Comparison of ENCODE assay signal across 8 cellular contexts in the genomic region with DNA sequence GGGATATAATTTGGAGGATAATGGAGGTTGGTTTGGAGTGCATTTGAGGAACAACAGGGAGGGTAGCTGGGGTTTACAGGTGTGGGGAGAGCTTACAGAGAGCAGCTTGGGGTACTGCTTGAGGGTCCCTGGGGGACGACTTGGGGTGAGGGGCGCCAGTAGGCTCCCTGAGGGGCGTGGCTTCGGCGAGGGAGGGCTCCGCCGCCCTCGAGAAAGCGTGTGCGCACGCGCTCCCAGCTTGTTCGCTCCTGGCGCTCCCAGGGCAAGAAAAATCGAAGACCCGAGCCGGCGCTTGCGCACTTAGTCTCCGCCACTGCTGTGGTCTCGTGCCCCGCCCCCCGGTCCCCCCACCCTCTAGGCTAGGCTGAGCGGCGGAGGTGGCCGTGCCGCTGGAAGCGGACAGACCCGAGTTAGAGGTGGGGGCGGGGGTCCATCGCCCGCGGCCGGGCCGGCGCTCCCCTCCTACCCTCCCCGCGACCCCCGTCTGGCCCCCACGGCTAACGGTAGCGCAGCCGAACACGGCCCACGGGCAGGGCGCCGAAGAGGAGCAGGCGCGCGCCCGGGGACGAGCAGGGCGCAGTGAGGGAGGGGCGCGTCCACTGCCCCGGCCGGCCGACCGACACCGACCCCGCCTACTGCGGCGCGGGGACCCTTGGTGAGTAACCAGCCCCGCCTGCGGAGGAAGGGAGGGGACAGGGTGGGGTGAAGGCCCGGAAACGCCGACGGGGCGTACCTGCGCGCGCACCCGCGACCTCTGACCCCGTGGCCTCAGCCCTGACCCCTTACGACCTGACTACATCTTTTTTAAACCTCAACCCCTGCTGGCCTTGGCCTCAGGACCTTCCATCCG. TPM values are rescaled to one million over a fixed set of nuclear protein-coding genes. Genes with fewer than 3 reads are reported as not detected.
DNase-seq lines count a peak whose midpoint lies in the region; ATAC-seq and TF ChIP-seq lines count a peak whose summit lies in the region.

No MANE protein-coding gene starts in this region.

- no peaks in the 10 kb centered on the region for H3K9me3 ChIP-seq in BE2C

- H3K4me1 ChIP-seq in BE2C, result no peaks in the 10 kb centered on the region

- H3K27me3 ChIP-seq in BE2C, result no peaks in the 10 kb centered on the region

- ATAC-seq in GM21528 (IDR thresholded peaks at IDR 0.05; ENCODE audit: low FRiP score, unreplicated experiment) (peak; percentile 58), esophagus mucosa (peak; percentile 88), natural killer cell (peak; percentile 81 to 88 (median 83)), HG02970 (IDR thresholded peaks at IDR 0.05; ENCODE audit: low FRiP score, unreplicated experiment) (no peak)
- ATAC-seq in stimulated activated naive CD8-positive, alpha-beta T cell treated with anti-CD3 and anti-CD28 coated beads, Interleukin-15, amount 100 ng/mL, for 72 hours, result peak; percentile 90

- H3K4me3 ChIP-seq in BE2C (ENCODE audit: low read depth, low read length), result peak overlapping the region; percentile 56

- no peaks in the 10 kb centered on the region for H3K9me3 Mint-ChIP-seq in natural killer cell
- peaks cover 0 to 5% of the 10 kb centered on the region in 2 donors for H3K9me3 Mint-ChIP-seq in stimulated activated naive CD8-positive, alpha-beta T cell treated with anti-CD3 and anti-CD28 coated beads, Interleukin-15, amount 100 ng/mL, for 72 hours

- peak overlapping the region; percentile 64 to 93 for H3K27ac Mint-ChIP-seq in natural killer cell
- H3K27ac Mint-ChIP-seq in stimulated activated naive CD8-positive, alpha-beta T cell treated with anti-CD3 and anti-CD28 coated beads, Interleukin-15, amount 100 ng/mL, for 72 hours, result peak overlapping the region; percentile 89 to 96

- peaks cover 0 to 3% of the 10 kb centered on the region in 2 donors for H3K27me3 Mint-ChIP-seq in natural killer cell (ENCODE audit: low read depth in 2 of 2)
- H3K27me3 Mint-ChIP-seq in stimulated activated naive CD8-positive, alpha-beta T cell treated with anti-CD3 and anti-CD28 coated beads, Interleukin-15, amount 100 ng/mL, for 72 hours, result no peaks in the 10 kb centered on the region

- H3K4me1 Mint-ChIP-seq in natural killer cell, result peaks cover 7 to 29% of the 10 kb centered on the region in 2 donors
- H3K4me1 Mint-ChIP-seq in stimulated activated naive CD8-positive, alpha-beta T cell treated with anti-CD3 and anti-CD28 coated beads, Interleukin-15, amount 100 ng/mL, for 72 hours, result peaks cover 42% of the 10 kb centered on the region

- intact Hi-C loops in natural killer cell (cut with micrococcal nuclease), result no loop called here

- peak overlapping the region; percentile 79 for H3K4me3 Mint-ChIP-seq in natural killer cell
- H3K4me3 Mint-ChIP-seq in stimulated activated naive CD8-positive, alpha-beta T cell treated with anti-CD3 and anti-CD28 coated beads, Interleukin-15, amount 100 ng/mL, for 72 hours, result peak overlapping the region; percentile 80 to 92

- TF ChIP-seq CTCF in BE2C (IDR thresholded peaks at IDR 0.05; ENCODE audit: low read depth, low read length), result no peak
- TF ChIP-seq CTCF in natural killer cell (IDR thresholded peaks at IDR 0.05), result no peak

- no peaks in the 10 kb centered on the region for H3K36me3 ChIP-seq in BE2C

- H3K36me3 Mint-ChIP-seq in natural killer cell, result no peaks in the 10 kb centered on the region

- DNase-seq in BE2C (peak; percentile 82), NCI-H526 (lab: John Stamatoyannopoulos, UW) (peak; percentile 34 to 90), activated T-cell treated with anti-CD3 and anti-CD28 coated beads for 48 hours (ENCODE audit: low read depth) (peak; percentile 56), natural killer cell (peak; percentile 59)
- DNase-seq in stimulated activated naive CD8-positive, alpha-beta T cell treated with anti-CD3 and anti-CD28 coated beads, Interleukin-15, amount 100 ng/mL, for 72 hours, result peak; percentile 33 to 66

RNA-seq across cellular contexts. Expression of a gene that starts 5.4 kb away (rescaled TPM):
- 3.9 TPM for polyA plus RNA-seq in BE2C (2012; ENCODE audit: insufficient read depth, insufficient read length, low read depth)
- 27.7 TPM for total RNA-seq in esophagus mucosa
- 10 to 100 TPM; 12.5 to 14.2 (median 13.0) TPM for total RNA-seq in natural killer cell

RNA-seq across cellular contexts. Expression of a gene that starts 10.3 kb away (rescaled TPM):
- polyA plus RNA-seq in BE2C (2012; ENCODE audit: insufficient read depth, insufficient read length, low read depth), result 32.6 TPM
- 20.2 TPM for total RNA-seq in esophagus mucosa
- 10 to 100 TPM; 43.8 to 57.5 (median 43.9) TPM for total RNA-seq in natural killer cell

RNA-seq across cellular contexts. Expression of a gene that starts 20.4 kb away (rescaled TPM):
- polyA plus RNA-seq in BE2C (2012; ENCODE audit: insufficient read depth, insufficient read length, low read depth), result 97.7 TPM
- 4.8 TPM for total RNA-seq in esophagus mucosa
- total RNA-seq in natural killer cell, result 10 to 100 TPM; 18.1 to 24.8 (median 19.9) TPM

RNA-seq across cellular contexts. Expression of a gene that starts 26.2 kb away (rescaled TPM):
- 66.7 TPM for polyA plus RNA-seq in BE2C (2012; ENCODE audit: insufficient read depth, insufficient read length, low read depth)
- total RNA-seq in esophagus mucosa (30.3 TPM), natural killer cell (100 to 1,000 TPM; 116 to 142 (median 134) TPM)

RNA-seq across cellular contexts. Expression of a gene that starts 51.4 kb away (rescaled TPM):
- 46.6 TPM for polyA plus RNA-seq in BE2C (2012; ENCODE audit: insufficient read depth, insufficient read length, low read depth)
- total RNA-seq in esophagus mucosa, result 21.2 TPM
- total RNA-seq in natural killer cell, result 100 to 1,000 TPM; 120 to 141 (median 131) TPM
